16 cellular contexts compared by ENCODE assay signal in genomic region chr17:18321309-18321708, GRCh38. TPM values are rescaled to one million over a fixed set of nuclear protein-coding genes. Genes with fewer than 3 reads are reported as not detected.
DNase-seq lines count a peak whose midpoint lies in the region; ATAC-seq, FAIRE-seq and TF ChIP-seq lines count a peak whose summit lies in the region.
"Had no signal": no experiment of that assay in that cellular context is flagged by ENCODE, and none has a peak within 500 bp of the region (broad histone marks: within the 10 kb centered on the region; RNA-seq: fewer than 3 reads in every experiment).

No MANE protein-coding gene starts in this region.

- no peak for TF ChIP-seq CTCF in CD8-positive, alpha-beta T cell (IDR thresholded peaks at IDR 0.05)
- peak; percentile 17 for TF ChIP-seq CTCF in astrocyte of the spinal cord (IDR thresholded peaks at IDR 0.05; ENCODE audit: low read depth, low read length)
- TF ChIP-seq CTCF in keratinocyte (optimal IDR thresholded peaks at IDR 0.05 in 1 of 3, IDR thresholded peaks at IDR 0.05 in 1 of 3, conservative IDR thresholded peaks at IDR 0.05 in 1 of 3; ENCODE audit: extremely low read depth in 1 of 3, insufficient read depth in 2 of 3, low read length in 3 of 3) = peak in 2 of 3 experiments; percentile 12 to 28
- no peak for TF ChIP-seq CTCF in Caco-2 (IDR thresholded peaks at IDR 0.05; ENCODE audit: insufficient read depth in 1 of 2, low read depth in 1 of 2, low read length in 1 of 2, severe bottlenecking in 1 of 2, unreplicated experiment in 1 of 2)

- no peaks in the 10 kb centered on the region for H3K9me1 ChIP-seq in keratinocyte (ENCODE audit: control insufficient read depth, extremely low read depth, insufficient read depth, low read length)

- peaks cover 38% of the 10 kb centered on the region for H3K36me3 ChIP-seq in CD8-positive, alpha-beta T cell (ENCODE audit: insufficient read depth, low read length)
- H3K36me3 ChIP-seq in keratinocyte (ENCODE audit: control insufficient read depth in 2 of 2, extremely low read depth in 1 of 2, insufficient read depth in 2 of 2, low read length in 2 of 2) = peaks cover 21 to 43% of the 10 kb centered on the region in 2 experiments
- H3K36me3 ChIP-seq in Caco-2 (ENCODE audit: control insufficient read depth, insufficient read depth, low read length) = peaks cover 9% of the 10 kb centered on the region

- H4K20me1 ChIP-seq in keratinocyte (ENCODE audit: control insufficient read depth, extremely low read depth, insufficient read depth, low read length) = peaks cover 12% of the 10 kb centered on the region

- FAIRE-seq in keratinocyte (lab: Jason Lieb, UNC) = peak; percentile 49
- FAIRE-seq: RCC 7860 had no signal

- peaks cover 51% of the 10 kb centered on the region for H3K4me1 ChIP-seq in CD8-positive, alpha-beta T cell (ENCODE audit: insufficient read depth, low read length)
- H3K4me1 ChIP-seq in keratinocyte (ENCODE audit: control insufficient read depth, extremely low read depth, insufficient read depth, low read length) (peaks cover 22% of the 10 kb centered on the region), Caco-2 (peaks cover 3% of the 10 kb centered on the region)

- intact Hi-C loops in CD8-positive, alpha-beta T cell (cut with DNase I, micrococcal nuclease) = no loop called here
- intact Hi-C loops in Caco-2 (cut with micrococcal nuclease; ENCODE audit: unreplicated experiment) = no loop called here

- no peak overlapping the region for H2AFZ ChIP-seq in keratinocyte (ENCODE audit: control insufficient read depth, low read length)

- peaks cover 85% of the 10 kb centered on the region for H3K36me3 Mint-ChIP-seq in CD8-positive, alpha-beta T cell
- H3K36me3 Mint-ChIP-seq in natural killer cell treated with Interleukin-12 subunit alpha and Interleukin-12 subunit beta and Interleukin-15 and Interleukin-18, amount 100 ng/mL, for 72 hours = peaks cover 5% of the 10 kb centered on the region
- peaks cover 66% of the 10 kb centered on the region for H3K36me3 Mint-ChIP-seq in Caco-2 (ENCODE audit: insufficient read depth, unreplicated experiment)

- H3K27me3 Mint-ChIP-seq in CD8-positive, alpha-beta T cell (ENCODE audit: low read depth) = no peaks in the 10 kb centered on the region
- no peaks in the 10 kb centered on the region for H3K27me3 Mint-ChIP-seq in natural killer cell treated with Interleukin-12 subunit alpha and Interleukin-12 subunit beta and Interleukin-15 and Interleukin-18, amount 100 ng/mL, for 72 hours
- no peaks in the 10 kb centered on the region for H3K27me3 Mint-ChIP-seq in Caco-2 (ENCODE audit: insufficient read depth, unreplicated experiment)

- no peaks in the 10 kb centered on the region for H3K9me3 ChIP-seq in CD8-positive, alpha-beta T cell (ENCODE audit: low read length)
- H3K9me3 ChIP-seq in keratinocyte (ENCODE audit: control insufficient read depth, low read depth, low read length) = no peaks in the 10 kb centered on the region
- no peaks in the 10 kb centered on the region for H3K9me3 ChIP-seq in Caco-2

- in situ Hi-C loops in astrocyte of the spinal cord (cut with HindIII; ENCODE audit: low sequenced_read_pairs) = no loop called here

- no peaks in the 10 kb centered on the region for H3K9me3 Mint-ChIP-seq in CD8-positive, alpha-beta T cell
- H3K9me3 Mint-ChIP-seq in natural killer cell treated with Interleukin-12 subunit alpha and Interleukin-12 subunit beta and Interleukin-15 and Interleukin-18, amount 100 ng/mL, for 72 hours = no peaks in the 10 kb centered on the region
- no peaks in the 10 kb centered on the region for H3K9me3 Mint-ChIP-seq in Caco-2 (ENCODE audit: unreplicated experiment)

- no peak overlapping the region for H3K4me3 ChIP-seq in CD8-positive, alpha-beta T cell (ENCODE audit: low read depth, low read length)
- H3K4me3 ChIP-seq in astrocyte of the spinal cord (ENCODE audit: low read depth, low read length) (no peak overlapping the region), keratinocyte (ENCODE audit: control insufficient read depth in 2 of 3, extremely low read depth in 1 of 3, insufficient read depth in 2 of 3, low read depth in 1 of 3, low read length in 3 of 3) (no peak overlapping the region), Caco-2 (ENCODE audit: low read depth, low read length) (no peak overlapping the region)

- no peaks in the 10 kb centered on the region for H3K27me3 ChIP-seq in CD8-positive, alpha-beta T cell (ENCODE audit: insufficient read depth, low read length)
- no peaks in the 10 kb centered on the region for H3K27me3 ChIP-seq in keratinocyte (ENCODE audit: control insufficient read depth, extremely low read depth, insufficient read depth, low read length)
- no peaks in the 10 kb centered on the region for H3K27me3 ChIP-seq in Caco-2 (replicated peaks; ENCODE audit: control insufficient read depth, insufficient read depth, low read length)

- no peak for ATAC-seq in CD8-positive, alpha-beta T cell
- no peak for ATAC-seq in HG03196 (IDR thresholded peaks at IDR 0.05; ENCODE audit: unreplicated experiment)
- ATAC-seq in natural killer cell treated with Interleukin-12 subunit alpha and Interleukin-12 subunit beta and Interleukin-15 and Interleukin-18, amount 100 ng/mL, for 72 hours = no peak
- ATAC-seq: right cardiac atrium had no signal

- H3K27ac Mint-ChIP-seq in CD8-positive, alpha-beta T cell = peak overlapping the region; percentile 27
- peak overlapping the region in 1 of 2 donors; percentile 19 for H3K27ac Mint-ChIP-seq in natural killer cell treated with Interleukin-12 subunit alpha and Interleukin-12 subunit beta and Interleukin-15 and Interleukin-18, amount 100 ng/mL, for 72 hours
- no peak overlapping the region for H3K27ac Mint-ChIP-seq in Caco-2 (ENCODE audit: unreplicated experiment)

- no peak overlapping the region for H3K4me2 ChIP-seq in keratinocyte (ENCODE audit: control insufficient read depth, extremely low read depth, insufficient read depth, low read depth, low read length)

- BruUV-seq in Caco-2 (replicated peaks; lab: Mats Ljungman, UMichigan) = no TSS peak

- H3K27ac ChIP-seq in CD8-positive, alpha-beta T cell (ENCODE audit: low read depth, low read length) = no peak overlapping the region
- no peak overlapping the region for H3K27ac ChIP-seq in keratinocyte (ENCODE audit: control insufficient read depth, insufficient read depth, low read length)

- DNase-seq in CD8-positive, alpha-beta T cell = no peak
- peak; percentile 3 for DNase-seq in HCEC 1CT
- no peak for DNase-seq in astrocyte of the spinal cord (ENCODE audit: low read depth, low spot score)
- no peak for DNase-seq in keratinocyte (ENCODE audit: low read depth, low spot score)
- no peak for DNase-seq in natural killer cell treated with Interleukin-12 subunit alpha and Interleukin-12 subunit beta and Interleukin-15 and Interleukin-18, amount 100 ng/mL, for 72 hours (ENCODE audit: low spot score)
- no peak for DNase-seq in Caco-2
- no peak for DNase-seq in activated CD4-positive, alpha-beta T cell treated with anti-CD3 and anti-CD28 coated beads, Interleukin-2, amount 50 U/mL, for 4 hours
- DNase-seq: activated gamma-delta T cell, caudate nucleus, KBM-7, NCI-H2227 treated with DMSO at 0.1 percent for 48 hours, right cardiac atrium, substantia nigra had no signal

- H3K9ac ChIP-seq in keratinocyte (ENCODE audit: control insufficient read depth, extremely low read depth, insufficient read depth, low read length) = no peak overlapping the region

- no peak overlapping the region for H3K4me3 Mint-ChIP-seq in CD8-positive, alpha-beta T cell
- no peak overlapping the region for H3K4me3 Mint-ChIP-seq in natural killer cell treated with Interleukin-12 subunit alpha and Interleukin-12 subunit beta and Interleukin-15 and Interleukin-18, amount 100 ng/mL, for 72 hours
- H3K4me3 Mint-ChIP-seq in Caco-2 (ENCODE audit: unreplicated experiment) = no peak overlapping the region

- POLR2A ChIA-PET in CD8-positive, alpha-beta T cell (lab: Charles Lee) = no interaction called here
- POLR2A ChIA-PET in Caco-2 (lab: Charles Lee) = no interaction called here

- dilution Hi-C loops in keratinocyte (cut with MboI; ENCODE audit: extremely low pct_ligation_motif_present, low sequenced_read_pairs) = no loop called here

- CTCF ChIA-PET in CD8-positive, alpha-beta T cell (lab: Charles Lee) = interaction anchor here (1.3 kb wide), 1 partner anchor 25 kb away, joined by 3 read pairs; no protein-coding TSS in a partner anchor
- CTCF ChIA-PET in Caco-2 (lab: Charles Lee) = no interaction called here

- peaks cover 47% of the 10 kb centered on the region for H3K79me2 ChIP-seq in keratinocyte (ENCODE audit: control insufficient read depth, insufficient read depth, low read length)

- H3K4me1 Mint-ChIP-seq in CD8-positive, alpha-beta T cell (ENCODE audit: low read depth) = peaks cover 57% of the 10 kb centered on the region
- H3K4me1 Mint-ChIP-seq in natural killer cell treated with Interleukin-12 subunit alpha and Interleukin-12 subunit beta and Interleukin-15 and Interleukin-18, amount 100 ng/mL, for 72 hours (ENCODE audit: low read depth in 2 of 2) = peaks cover 40 to 45% of the 10 kb centered on the region in 2 donors
- H3K4me1 Mint-ChIP-seq in Caco-2 (ENCODE audit: low read depth, unreplicated experiment) = peaks cover 7% of the 10 kb centered on the region

RNA-seq across cellular contexts. Expression of gene SMCR8, which starts 6.2 kb away (rescaled TPM):
- 10 to 100 TPM; 51.9 to 53.1 TPM for total RNA-seq in CD8-positive, alpha-beta T cell
- polyA plus RNA-seq in keratinocyte = 6.2 to 12.4 TPM (median 7.8 TPM) in 3 replicates
- 4.8 TPM for polyA plus RNA-seq in keratinocyte (2011; ENCODE audit: low read depth)
- polyA plus RNA-seq in keratinocyte (2011; cell fraction: cytosol; rRNA removed) = 7.6 and 8.8 TPM in 2 replicates
- 19.4 and 21.3 TPM in 2 replicates for polyA plus RNA-seq in keratinocyte (2011; cell fraction: nucleus; rRNA removed)
- polyA plus RNA-seq in keratinocyte (2012; ENCODE audit: low replicate concordance) = 9.9 and 11.1 TPM in 2 replicates
- polyA minus RNA-seq in keratinocyte = 12.2 to 31.8 TPM (median 14.6 TPM) in 3 replicates
- 11.3 TPM for polyA minus RNA-seq in keratinocyte (2011; cell fraction: cytosol; rRNA and poly(A)+ RNA removed)
- 20.0 and 28.8 TPM in 2 replicates for polyA minus RNA-seq in keratinocyte (2011; cell fraction: nucleus; rRNA and poly(A)+ RNA removed)
- total RNA-seq in natural killer cell treated with Interleukin-12 subunit alpha and Interleukin-12 subunit beta and Interleukin-15 and Interleukin-18, amount 100 ng/mL, for 72 hours = 10 to 100 TPM; 29.1 to 32.1 TPM
- total RNA-seq in Caco-2 (2022) = 28.4 TPM in 2 replicates

RNA-seq across cellular contexts. Expression of gene TOP3A, which starts 6.5 kb away (rescaled TPM):
- total RNA-seq in CD8-positive, alpha-beta T cell = 10 to 100 TPM; 28.8 to 30.9 TPM
- polyA plus RNA-seq in keratinocyte = 6.9 to 11.7 TPM (median 11.6 TPM) in 3 replicates
- 15.5 TPM for polyA plus RNA-seq in keratinocyte (2011; ENCODE audit: low read depth)
- polyA plus RNA-seq in keratinocyte (2011; cell fraction: cytosol; rRNA removed) = 4.9 and 6.0 TPM in 2 replicates
- 20.8 and 20.9 TPM in 2 replicates for polyA plus RNA-seq in keratinocyte (2011; cell fraction: nucleus; rRNA removed)
- polyA plus RNA-seq in keratinocyte (2012; ENCODE audit: low replicate concordance) = 9.5 and 12.2 TPM in 2 replicates
- polyA minus RNA-seq in keratinocyte = 14.9 to 35.5 TPM (median 27.4 TPM) in 3 replicates
- 7.5 TPM for polyA minus RNA-seq in keratinocyte (2011; cell fraction: cytosol; rRNA and poly(A)+ RNA removed)
- polyA minus RNA-seq in keratinocyte (2011; cell fraction: nucleus; rRNA and poly(A)+ RNA removed) = 18.9 and 34.7 TPM in 2 replicates
- 100 to 1,000 TPM in 1 of 2 donors, 10 to 100 TPM in 1; 65.6 to 144 TPM for total RNA-seq in natural killer cell treated with Interleukin-12 subunit alpha and Interleukin-12 subunit beta and Interleukin-15 and Interleukin-18, amount 100 ng/mL, for 72 hours
- 73.7 and 81.1 TPM in 2 replicates for total RNA-seq in Caco-2 (2022)

RNA-seq across cellular contexts. Expression of gene SHMT1, which starts 42.0 kb away (rescaled TPM):
- total RNA-seq in CD8-positive, alpha-beta T cell = 1 to 10 TPM; 5.7 to 6.1 TPM
- polyA plus RNA-seq in keratinocyte = 11.7 to 15.7 TPM (median 14.6 TPM) in 3 replicates
- polyA plus RNA-seq in keratinocyte (2011; ENCODE audit: low read depth) = 2.2 TPM
- polyA plus RNA-seq in keratinocyte (2011; cell fraction: cytosol; rRNA removed) = 8.4 and 10.4 TPM in 2 replicates
- polyA plus RNA-seq in keratinocyte (2011; cell fraction: nucleus; rRNA removed) = 11.0 and 14.0 TPM in 2 replicates
- polyA plus RNA-seq in keratinocyte (2012; ENCODE audit: low replicate concordance) = 2.6 and 13.7 TPM in 2 replicates
- 10.2 to 18.0 TPM (median 14.4 TPM) in 3 replicates for polyA minus RNA-seq in keratinocyte
- 13.2 TPM for polyA minus RNA-seq in keratinocyte (2011; cell fraction: cytosol; rRNA and poly(A)+ RNA removed)
- 6.6 and 7.6 TPM in 2 replicates for polyA minus RNA-seq in keratinocyte (2011; cell fraction: nucleus; rRNA and poly(A)+ RNA removed)
- 10 to 100 TPM; 24.8 to 70.6 TPM for total RNA-seq in natural killer cell treated with Interleukin-12 subunit alpha and Interleukin-12 subunit beta and Interleukin-15 and Interleukin-18, amount 100 ng/mL, for 72 hours
- total RNA-seq in Caco-2 (2022) = 69.4 and 72.4 TPM in 2 replicates

RNA-seq across cellular contexts. Expression of gene EVPLL, which starts 56.3 kb away (rescaled TPM):
- not detected for total RNA-seq in CD8-positive, alpha-beta T cell
- polyA plus RNA-seq in keratinocyte = 0.31 to 1.7 TPM in 2 of 3 replicates, not detected in the other
- polyA plus RNA-seq in keratinocyte (2011; ENCODE audit: low read depth) = 0.90 TPM
- 0.06 TPM in 1 of 2 replicates, not detected in the other for polyA plus RNA-seq in keratinocyte (2011; cell fraction: cytosol; rRNA removed)
- 0.27 and 1.00 TPM in 2 replicates for polyA plus RNA-seq in keratinocyte (2011; cell fraction: nucleus; rRNA removed)
- 1.4 TPM in 1 of 2 replicates, not detected in the other for polyA plus RNA-seq in keratinocyte (2012; ENCODE audit: low replicate concordance)
- polyA minus RNA-seq in keratinocyte = not detected in 3 replicates
- not detected for polyA minus RNA-seq in keratinocyte (2011; cell fraction: cytosol; rRNA and poly(A)+ RNA removed)
- not detected in 2 replicates for polyA minus RNA-seq in keratinocyte (2011; cell fraction: nucleus; rRNA and poly(A)+ RNA removed)
- total RNA-seq in natural killer cell treated with Interleukin-12 subunit alpha and Interleukin-12 subunit beta and Interleukin-15 and Interleukin-18, amount 100 ng/mL, for 72 hours = not detected
- total RNA-seq in Caco-2 (2022) = not detected in 2 replicates
- total RNA-seq: right cardiac atrium; T-helper 2 cell treated with Interferon-gamma antibody and Interleukin-4, amounts not matched to agents 100 ng/mL and 5 ng/mL, for 36 hours had no signal
- polyA plus RNA-seq: right cardiac atrium had no signal

Comparison
In these comparisons a context has a peak if more than half of its experiments do, and no peak if none do; other contexts are left out.
1. CTCF ChIP-seq: peak in astrocyte of the spinal cord (single experiment) and keratinocyte (2 of 3); none in CD8-positive, alpha-beta T cell (single experiment) and Caco-2 (0 of 2).